ENCODE assay signal across 18 cellular contexts in genomic region chr3:141286856-141287255, GRCh38. TPM values are rescaled to one million over a fixed set of nuclear protein-coding genes. Genes with fewer than 3 reads are reported as not detected.
DNase-seq lines count a peak whose midpoint lies in the region; ATAC-seq and TF ChIP-seq lines count a peak whose summit lies in the region.
"Had no signal": no experiment of that assay in that cellular context is flagged by ENCODE, and none has a peak within 500 bp of the region (broad histone marks: within the 10 kb centered on the region; RNA-seq: fewer than 3 reads in every experiment).

No MANE protein-coding gene starts in this region.

- 83 to 86% methylated on average over 14 of the region's 14 CpGs for WGBS in thyroid gland, 2 donors

- peak overlapping the region; percentile 7 for H3K4me3 Mint-ChIP-seq in memory B cell
- H3K4me3 Mint-ChIP-seq: CD14-positive monocyte, H9 had no signal

- H3K4me3 ChIP-seq in thyroid gland (replicated peaks in 1 of 3) = no peak overlapping the region

- peaks cover 5% of the 10 kb centered on the region for H3K36me3 Mint-ChIP-seq in memory B cell

- H3K27me3 Mint-ChIP-seq in memory B cell = no peaks in the 10 kb centered on the region

- ATAC-seq in HG02885 (IDR thresholded peaks at IDR 0.05; ENCODE audit: poor library complexity, unreplicated experiment) = peak; percentile 52
- no peak for ATAC-seq in memory B cell (ENCODE audit: low read depth)
- ATAC-seq in stimulated activated naive CD8-positive, alpha-beta T cell treated with anti-CD3 and anti-CD28 coated beads, Interleukin-15, Interleukin-2, amounts not matched to agents 100 U/mL and 50 U/mL, for 24 hours = no peak

- H3K27ac ChIP-seq in thyroid gland = peak overlapping the region in 2 of 3 donors; percentile 56 to 64

- no peak for TF ChIP-seq POLR2A in thyroid gland (IDR thresholded peaks at IDR 0.05)

- peaks cover 27 to 31% of the 10 kb centered on the region in 2 donors for H3K4me1 ChIP-seq in thyroid gland

- intact Hi-C loops in thyroid gland (cut with DNase I) = no loop called here

- H3K27ac Mint-ChIP-seq in memory B cell = no peak overlapping the region
- H3K27ac Mint-ChIP-seq: H9 had no signal

- no peak for TF ChIP-seq CTCF in GM13976 (IDR thresholded peaks at IDR 0.05; ENCODE audit: borderline replicate concordance, control extremely low read depth, extremely low read depth, insufficient read depth, missing control alignments)
- no peak for TF ChIP-seq CTCF in thyroid gland (IDR thresholded peaks at IDR 0.05)

- H3K36me3 ChIP-seq in thyroid gland = no peaks in the 10 kb centered on the region

- no peaks in the 10 kb centered on the region for H3K4me1 Mint-ChIP-seq in memory B cell

- H3K27me3 ChIP-seq in thyroid gland = no peaks in the 10 kb centered on the region

- peak; percentile 59 for DNase-seq in GM13976 (ENCODE audit: low spot score)
- DNase-seq in memory B cell (ENCODE audit: low spot score in 2 of 2) = no peak
- no peak for DNase-seq in thyroid gland
- DNase-seq in Ammon's horn (ENCODE audit: low spot score) = no peak
- no peak for DNase-seq in stimulated activated naive CD8-positive, alpha-beta T cell treated with anti-CD3 and anti-CD28 coated beads, Interleukin-15, Interleukin-2, amounts not matched to agents 100 U/mL and 50 U/mL, for 24 hours
- no peak for DNase-seq in NCI-H2081 (lab: John Stamatoyannopoulos, UW)
- DNase-seq: ACHN, DMS79, H9, NCI-H1105, NCI-H226, NCI-H524, NCI-H82, OCI-M1, Right ventricle myocardium superior, SW 1271 had no signal

- in situ Hi-C loops in GM13976 (cut with MboI; ENCODE audit: low sequenced_read_pairs, unreplicated experiment) = no loop called here

- H3K9me3 Mint-ChIP-seq in memory B cell = no peaks in the 10 kb centered on the region
- H3K9me3 Mint-ChIP-seq: H9 had no signal

- H3K9me3 ChIP-seq in thyroid gland = no peaks in the 10 kb centered on the region

RNA-seq across cellular contexts. Expression of gene PXYLP1, which starts 55.2 kb away (rescaled TPM):
- total RNA-seq in thyroid gland = 10 to 100 TPM in 2 of 4 donors, 1 to 10 TPM in 2; 7.1 to 13.4 (median 10.3) TPM
